In the genomic region with DNA sequence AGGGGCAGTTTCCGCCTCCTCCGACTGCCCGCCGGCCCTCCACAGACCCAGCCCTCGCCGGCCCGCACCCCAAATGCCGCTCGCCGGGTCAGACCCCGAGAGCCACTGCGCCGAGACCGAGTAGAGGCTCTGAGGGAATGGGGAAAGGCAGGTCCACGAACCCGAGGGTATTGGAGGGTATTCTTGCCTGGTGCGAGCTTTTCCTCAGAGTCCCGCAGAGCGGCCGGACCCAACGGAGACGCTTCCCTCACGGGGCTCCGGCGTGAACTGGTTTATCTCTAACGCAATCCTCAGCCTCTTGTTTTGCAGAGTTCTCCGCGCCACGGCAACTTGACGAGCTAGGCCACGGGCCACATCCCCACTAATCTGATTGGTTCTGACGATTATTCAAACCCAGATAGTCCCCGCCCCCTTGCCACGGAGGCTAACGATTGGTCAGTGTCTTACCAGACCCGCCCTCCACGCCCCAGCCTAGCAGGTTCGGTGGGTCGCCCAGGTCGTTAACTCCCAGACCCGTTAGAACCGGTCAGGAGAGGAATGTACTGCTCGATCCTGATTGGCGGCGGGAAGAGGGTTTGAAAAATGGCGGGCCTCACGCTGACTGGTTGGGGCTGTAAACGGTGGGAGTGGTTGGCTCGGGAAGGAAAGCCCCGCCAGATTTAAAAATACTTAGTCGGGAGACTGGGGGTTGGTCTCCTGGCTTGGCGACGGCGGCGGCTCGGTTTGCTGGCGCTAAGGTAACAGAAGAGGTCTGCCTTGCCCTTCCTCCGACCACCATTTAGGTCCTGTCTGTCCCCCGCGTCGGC, we compare ENCODE assay signal across 1 cellular context.
TF ChIP-seq lines count a peak whose summit lies in the region.

A gene (minus strand): TSS at position 274 of the 806 bp plus-strand sequence. CDS start 709 bp downstream, outside the sequence.

TF ChIP-seq in K562, 482 proteins besides CTCF, POLR2A, EP300 and RAD21 (continued from another document and continues in another):
- TF ChIP-seq, protein P1, sequence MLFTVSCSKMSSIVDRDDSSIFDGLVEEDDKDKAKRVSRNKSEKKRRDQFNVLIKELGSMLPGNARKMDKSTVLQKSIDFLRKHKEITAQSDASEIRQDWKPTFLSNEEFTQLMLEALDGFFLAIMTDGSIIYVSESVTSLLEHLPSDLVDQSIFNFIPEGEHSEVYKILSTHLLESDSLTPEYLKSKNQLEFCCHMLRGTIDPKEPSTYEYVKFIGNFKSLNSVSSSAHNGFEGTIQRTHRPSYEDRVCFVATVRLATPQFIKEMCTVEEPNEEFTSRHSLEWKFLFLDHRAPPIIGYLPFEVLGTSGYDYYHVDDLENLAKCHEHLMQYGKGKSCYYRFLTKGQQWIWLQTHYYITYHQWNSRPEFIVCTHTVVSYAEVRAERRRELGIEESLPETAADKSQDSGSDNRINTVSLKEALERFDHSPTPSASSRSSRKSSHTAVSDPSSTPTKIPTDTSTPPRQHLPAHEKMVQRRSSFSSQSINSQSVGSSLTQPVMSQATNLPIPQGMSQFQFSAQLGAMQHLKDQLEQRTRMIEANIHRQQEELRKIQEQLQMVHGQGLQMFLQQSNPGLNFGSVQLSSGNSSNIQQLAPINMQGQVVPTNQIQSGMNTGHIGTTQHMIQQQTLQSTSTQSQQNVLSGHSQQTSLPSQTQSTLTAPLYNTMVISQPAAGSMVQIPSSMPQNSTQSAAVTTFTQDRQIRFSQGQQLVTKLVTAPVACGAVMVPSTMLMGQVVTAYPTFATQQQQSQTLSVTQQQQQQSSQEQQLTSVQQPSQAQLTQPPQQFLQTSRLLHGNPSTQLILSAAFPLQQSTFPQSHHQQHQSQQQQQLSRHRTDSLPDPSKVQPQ (CRISPR knock-in tag; IDR thresholded peaks at IDR 0.05; ENCODE audit: borderline replicate concordance) = no peak
- no peak for TF ChIP-seq ZNF212 (CRISPR knock-in tag; IDR thresholded peaks at IDR 0.05)
- TF ChIP-seq TSC22D4 (tag; IDR thresholded peaks at IDR 0.05) = no peak
- no peak for TF ChIP-seq SRSF9 (IDR thresholded peaks at IDR 0.05; ENCODE audit: borderline replicate concordance, low read depth, low read length)
- TF ChIP-seq POLR3G (IDR thresholded peaks at IDR 0.05; ENCODE audit: extremely low read depth, insufficient read length, insufficient replicate concordance) = no peak
- TF ChIP-seq, protein P2, sequence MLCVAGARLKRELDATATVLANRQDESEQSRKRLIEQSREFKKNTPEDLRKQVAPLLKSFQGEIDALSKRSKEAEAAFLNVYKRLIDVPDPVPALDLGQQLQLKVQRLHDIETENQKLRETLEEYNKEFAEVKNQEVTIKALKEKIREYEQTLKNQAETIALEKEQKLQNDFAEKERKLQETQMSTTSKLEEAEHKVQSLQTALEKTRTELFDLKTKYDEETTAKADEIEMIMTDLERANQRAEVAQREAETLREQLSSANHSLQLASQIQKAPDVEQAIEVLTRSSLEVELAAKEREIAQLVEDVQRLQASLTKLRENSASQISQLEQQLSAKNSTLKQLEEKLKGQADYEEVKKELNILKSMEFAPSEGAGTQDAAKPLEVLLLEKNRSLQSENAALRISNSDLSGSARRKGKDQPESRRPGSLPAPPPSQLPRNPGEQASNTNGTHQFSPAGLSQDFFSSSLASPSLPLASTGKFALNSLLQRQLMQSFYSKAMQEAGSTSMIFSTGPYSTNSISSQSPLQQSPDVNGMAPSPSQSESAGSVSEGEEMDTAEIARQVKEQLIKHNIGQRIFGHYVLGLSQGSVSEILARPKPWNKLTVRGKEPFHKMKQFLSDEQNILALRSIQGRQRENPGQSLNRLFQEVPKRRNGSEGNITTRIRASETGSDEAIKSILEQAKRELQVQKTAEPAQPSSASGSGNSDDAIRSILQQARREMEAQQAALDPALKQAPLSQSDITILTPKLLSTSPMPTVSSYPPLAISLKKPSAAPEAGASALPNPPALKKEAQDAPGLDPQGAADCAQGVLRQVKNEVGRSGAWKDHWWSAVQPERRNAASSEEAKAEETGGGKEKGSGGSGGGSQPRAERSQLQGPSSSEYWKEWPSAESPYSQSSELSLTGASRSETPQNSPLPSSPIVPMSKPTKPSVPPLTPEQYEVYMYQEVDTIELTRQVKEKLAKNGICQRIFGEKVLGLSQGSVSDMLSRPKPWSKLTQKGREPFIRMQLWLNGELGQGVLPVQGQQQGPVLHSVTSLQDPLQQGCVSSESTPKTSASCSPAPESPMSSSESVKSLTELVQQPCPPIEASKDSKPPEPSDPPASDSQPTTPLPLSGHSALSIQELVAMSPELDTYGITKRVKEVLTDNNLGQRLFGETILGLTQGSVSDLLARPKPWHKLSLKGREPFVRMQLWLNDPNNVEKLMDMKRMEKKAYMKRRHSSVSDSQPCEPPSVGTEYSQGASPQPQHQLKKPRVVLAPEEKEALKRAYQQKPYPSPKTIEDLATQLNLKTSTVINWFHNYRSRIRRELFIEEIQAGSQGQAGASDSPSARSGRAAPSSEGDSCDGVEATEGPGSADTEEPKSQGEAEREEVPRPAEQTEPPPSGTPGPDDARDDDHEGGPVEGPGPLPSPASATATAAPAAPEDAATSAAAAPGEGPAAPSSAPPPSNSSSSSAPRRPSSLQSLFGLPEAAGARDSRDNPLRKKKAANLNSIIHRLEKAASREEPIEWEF (CRISPR knock-in tag; IDR thresholded peaks at IDR 0.05) = no peak
- no peak; a peak in 1 of 4 replicates for TF ChIP-seq KDM1A (IDR thresholded peaks at IDR 0.05)
- peak in 1 of 2 experiments; percentile 16; a peak in 1 of 4 replicates for TF ChIP-seq SIX5 (IDR thresholded peaks at IDR 0.05; ENCODE audit: borderline replicate concordance in 1 of 2, insufficient read depth in 1 of 2, low read depth in 1 of 2, low read length in 2 of 2)
- TF ChIP-seq RBM17 (IDR thresholded peaks at IDR 0.05; ENCODE audit: borderline replicate concordance, low read depth, low read length) = no peak
- TF ChIP-seq MTA3 (IDR thresholded peaks at IDR 0.05; ENCODE audit: borderline replicate concordance) = peak; percentile 81; the same call in 1 of the 2 replicates
- no peak for TF ChIP-seq ZNF589 (CRISPR knock-in tag; IDR thresholded peaks at IDR 0.05; ENCODE audit: low read depth)
- TF ChIP-seq GTF2A2 (tag; IDR thresholded peaks at IDR 0.05) = no peak
- no peak for TF ChIP-seq RFX5 (IDR thresholded peaks at IDR 0.05; ENCODE audit: low read depth, low read length)
- no peak for TF ChIP-seq NFE2 (IDR thresholded peaks at IDR 0.05; ENCODE audit: low read depth)
- TF ChIP-seq XRCC3 (IDR thresholded peaks at IDR 0.05) = no peak
- 0 out of 2 replicates have a peak, but pooled peaks have one; percentile 63 for TF ChIP-seq FOXK1 (CRISPR knock-in tag; IDR thresholded peaks at IDR 0.05; ENCODE audit: borderline replicate concordance)
- no peak for TF ChIP-seq PTRF (tag; IDR thresholded peaks at IDR 0.05)
- no peak for TF ChIP-seq ELF1 (tag; IDR thresholded peaks at IDR 0.05)
- no peak for TF ChIP-seq NR4A1 (CRISPR knock-in tag; IDR thresholded peaks at IDR 0.05)
- TF ChIP-seq NR4A1 (tag; IDR thresholded peaks at IDR 0.05) = no peak
- no peak for TF ChIP-seq SRSF1 (IDR thresholded peaks at IDR 0.05; ENCODE audit: low read depth, low read length)
- 0 out of 4 replicates have a peak, but pooled peaks of 1 of the 2 experiments have one; percentile 11 for TF ChIP-seq NRF1 (conservative IDR thresholded peaks at IDR 0.05 in 1 of 2, IDR thresholded peaks at IDR 0.05 in 1 of 2)
- 0 out of 2 replicates have a peak, but pooled peaks have one; percentile 56 for TF ChIP-seq HDAC2 (IDR thresholded peaks at IDR 0.05)
- TF ChIP-seq, protein P3, sequence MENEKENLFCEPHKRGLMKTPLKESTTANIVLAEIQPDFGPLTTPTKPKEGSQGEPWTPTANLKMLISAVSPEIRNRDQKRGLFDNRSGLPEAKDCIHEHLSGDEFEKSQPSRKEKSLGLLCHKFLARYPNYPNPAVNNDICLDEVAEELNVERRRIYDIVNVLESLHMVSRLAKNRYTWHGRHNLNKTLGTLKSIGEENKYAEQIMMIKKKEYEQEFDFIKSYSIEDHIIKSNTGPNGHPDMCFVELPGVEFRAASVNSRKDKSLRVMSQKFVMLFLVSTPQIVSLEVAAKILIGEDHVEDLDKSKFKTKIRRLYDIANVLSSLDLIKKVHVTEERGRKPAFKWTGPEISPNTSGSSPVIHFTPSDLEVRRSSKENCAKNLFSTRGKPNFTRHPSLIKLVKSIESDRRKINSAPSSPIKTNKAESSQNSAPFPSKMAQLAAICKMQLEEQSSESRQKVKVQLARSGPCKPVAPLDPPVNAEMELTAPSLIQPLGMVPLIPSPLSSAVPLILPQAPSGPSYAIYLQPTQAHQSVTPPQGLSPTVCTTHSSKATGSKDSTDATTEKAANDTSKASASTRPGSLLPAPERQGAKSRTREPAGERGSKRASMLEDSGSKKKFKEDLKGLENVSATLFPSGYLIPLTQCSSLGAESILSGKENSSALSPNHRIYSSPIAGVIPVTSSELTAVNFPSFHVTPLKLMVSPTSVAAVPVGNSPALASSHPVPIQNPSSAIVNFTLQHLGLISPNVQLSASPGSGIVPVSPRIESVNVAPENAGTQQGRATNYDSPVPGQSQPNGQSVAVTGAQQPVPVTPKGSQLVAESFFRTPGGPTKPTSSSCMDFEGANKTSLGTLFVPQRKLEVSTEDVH (IDR thresholded peaks at IDR 0.05; ENCODE audit: low read depth, partially characterized antibody) = peak; percentile 86
- TF ChIP-seq, protein P4, sequence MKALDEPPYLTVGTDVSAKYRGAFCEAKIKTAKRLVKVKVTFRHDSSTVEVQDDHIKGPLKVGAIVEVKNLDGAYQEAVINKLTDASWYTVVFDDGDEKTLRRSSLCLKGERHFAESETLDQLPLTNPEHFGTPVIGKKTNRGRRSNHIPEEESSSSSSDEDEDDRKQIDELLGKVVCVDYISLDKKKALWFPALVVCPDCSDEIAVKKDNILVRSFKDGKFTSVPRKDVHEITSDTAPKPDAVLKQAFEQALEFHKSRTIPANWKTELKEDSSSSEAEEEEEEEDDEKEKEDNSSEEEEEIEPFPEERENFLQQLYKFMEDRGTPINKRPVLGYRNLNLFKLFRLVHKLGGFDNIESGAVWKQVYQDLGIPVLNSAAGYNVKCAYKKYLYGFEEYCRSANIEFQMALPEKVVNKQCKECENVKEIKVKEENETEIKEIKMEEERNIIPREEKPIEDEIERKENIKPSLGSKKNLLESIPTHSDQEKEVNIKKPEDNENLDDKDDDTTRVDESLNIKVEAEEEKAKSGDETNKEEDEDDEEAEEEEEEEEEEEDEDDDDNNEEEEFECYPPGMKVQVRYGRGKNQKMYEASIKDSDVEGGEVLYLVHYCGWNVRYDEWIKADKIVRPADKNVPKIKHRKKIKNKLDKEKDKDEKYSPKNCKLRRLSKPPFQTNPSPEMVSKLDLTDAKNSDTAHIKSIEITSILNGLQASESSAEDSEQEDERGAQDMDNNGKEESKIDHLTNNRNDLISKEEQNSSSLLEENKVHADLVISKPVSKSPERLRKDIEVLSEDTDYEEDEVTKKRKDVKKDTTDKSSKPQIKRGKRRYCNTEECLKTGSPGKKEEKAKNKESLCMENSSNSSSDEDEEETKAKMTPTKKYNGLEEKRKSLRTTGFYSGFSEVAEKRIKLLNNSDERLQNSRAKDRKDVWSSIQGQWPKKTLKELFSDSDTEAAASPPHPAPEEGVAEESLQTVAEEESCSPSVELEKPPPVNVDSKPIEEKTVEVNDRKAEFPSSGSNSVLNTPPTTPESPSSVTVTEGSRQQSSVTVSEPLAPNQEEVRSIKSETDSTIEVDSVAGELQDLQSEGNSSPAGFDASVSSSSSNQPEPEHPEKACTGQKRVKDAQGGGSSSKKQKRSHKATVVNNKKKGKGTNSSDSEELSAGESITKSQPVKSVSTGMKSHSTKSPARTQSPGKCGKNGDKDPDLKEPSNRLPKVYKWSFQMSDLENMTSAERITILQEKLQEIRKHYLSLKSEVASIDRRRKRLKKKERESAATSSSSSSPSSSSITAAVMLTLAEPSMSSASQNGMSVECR (CRISPR knock-in tag; IDR thresholded peaks at IDR 0.05) = no peak
- peak; percentile 22; the same call in 1 of the 2 replicates for TF ChIP-seq CTBP1 (IDR thresholded peaks at IDR 0.05; ENCODE audit: borderline replicate concordance)
- no peak for TF ChIP-seq NCOA4 (IDR thresholded peaks at IDR 0.05; ENCODE audit: partially characterized antibody)
- TF ChIP-seq KAT2B (IDR thresholded peaks at IDR 0.05; ENCODE audit: low read depth, low read length) = no peak
- no peak for TF ChIP-seq KLF13 (tag; IDR thresholded peaks at IDR 0.05; ENCODE audit: borderline replicate concordance, low read depth)
- TF ChIP-seq HNRNPK (IDR thresholded peaks at IDR 0.05; ENCODE audit: low read depth, low read length, poor library complexity, severe bottlenecking) = no peak
- TF ChIP-seq, protein P5, sequence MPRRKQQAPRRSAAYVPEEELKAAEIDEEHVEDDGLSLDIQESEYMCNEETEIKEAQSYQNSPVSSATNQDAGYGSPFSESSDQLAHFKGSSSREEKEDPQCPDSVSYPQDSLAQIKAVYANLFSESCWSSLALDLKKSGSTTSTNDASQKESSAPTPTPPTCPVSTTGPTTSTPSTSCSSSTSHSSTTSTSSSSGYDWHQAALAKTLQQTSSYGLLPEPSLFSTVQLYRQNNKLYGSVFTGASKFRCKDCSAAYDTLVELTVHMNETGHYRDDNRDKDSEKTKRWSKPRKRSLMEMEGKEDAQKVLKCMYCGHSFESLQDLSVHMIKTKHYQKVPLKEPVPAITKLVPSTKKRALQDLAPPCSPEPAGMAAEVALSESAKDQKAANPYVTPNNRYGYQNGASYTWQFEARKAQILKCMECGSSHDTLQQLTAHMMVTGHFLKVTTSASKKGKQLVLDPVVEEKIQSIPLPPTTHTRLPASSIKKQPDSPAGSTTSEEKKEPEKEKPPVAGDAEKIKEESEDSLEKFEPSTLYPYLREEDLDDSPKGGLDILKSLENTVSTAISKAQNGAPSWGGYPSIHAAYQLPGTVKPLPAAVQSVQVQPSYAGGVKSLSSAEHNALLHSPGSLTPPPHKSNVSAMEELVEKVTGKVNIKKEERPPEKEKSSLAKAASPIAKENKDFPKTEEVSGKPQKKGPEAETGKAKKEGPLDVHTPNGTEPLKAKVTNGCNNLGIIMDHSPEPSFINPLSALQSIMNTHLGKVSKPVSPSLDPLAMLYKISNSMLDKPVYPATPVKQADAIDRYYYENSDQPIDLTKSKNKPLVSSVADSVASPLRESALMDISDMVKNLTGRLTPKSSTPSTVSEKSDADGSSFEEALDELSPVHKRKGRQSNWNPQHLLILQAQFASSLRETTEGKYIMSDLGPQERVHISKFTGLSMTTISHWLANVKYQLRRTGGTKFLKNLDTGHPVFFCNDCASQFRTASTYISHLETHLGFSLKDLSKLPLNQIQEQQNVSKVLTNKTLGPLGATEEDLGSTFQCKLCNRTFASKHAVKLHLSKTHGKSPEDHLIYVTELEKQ (CRISPR knock-in tag; IDR thresholded peaks at IDR 0.05) = no peak
- TF ChIP-seq KDM5B (IDR thresholded peaks at IDR 0.05; ENCODE audit: insufficient replicate concordance, low read depth, low read length) = peak; percentile 97
- TF ChIP-seq, protein P6, sequence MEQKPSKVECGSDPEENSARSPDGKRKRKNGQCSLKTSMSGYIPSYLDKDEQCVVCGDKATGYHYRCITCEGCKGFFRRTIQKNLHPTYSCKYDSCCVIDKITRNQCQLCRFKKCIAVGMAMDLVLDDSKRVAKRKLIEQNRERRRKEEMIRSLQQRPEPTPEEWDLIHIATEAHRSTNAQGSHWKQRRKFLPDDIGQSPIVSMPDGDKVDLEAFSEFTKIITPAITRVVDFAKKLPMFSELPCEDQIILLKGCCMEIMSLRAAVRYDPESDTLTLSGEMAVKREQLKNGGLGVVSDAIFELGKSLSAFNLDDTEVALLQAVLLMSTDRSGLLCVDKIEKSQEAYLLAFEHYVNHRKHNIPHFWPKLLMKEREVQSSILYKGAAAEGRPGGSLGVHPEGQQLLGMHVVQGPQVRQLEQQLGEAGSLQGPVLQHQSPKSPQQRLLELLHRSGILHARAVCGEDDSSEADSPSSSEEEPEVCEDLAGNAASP (IDR thresholded peaks at IDR 0.05) = no peak
- no peak for TF ChIP-seq TAF15 (IDR thresholded peaks at IDR 0.05; ENCODE audit: low read depth, low read length)
- TF ChIP-seq ZNF217 (CRISPR knock-in tag; IDR thresholded peaks at IDR 0.05) = no peak
- no peak for TF ChIP-seq NCOA6 (IDR thresholded peaks at IDR 0.05)
